In genomic region chr10:122001698-122002097, GRCh38 we compare ENCODE assay signal across 18 cellular contexts.
"Had no signal": no experiment of that assay in that cellular context is flagged by ENCODE, and none has a peak within 500 bp of the region (broad histone marks: within the 10 kb centered on the region; RNA-seq: fewer than 3 reads in every experiment).

No MANE protein-coding gene starts in this region.

- ATAC-seq: foreskin keratinocyte, heart right ventricle, left cardiac atrium, left lung, left ventricle myocardium superior, lower lobe of right lung, mucosa of descending colon had no signal

- H3K27ac Mint-ChIP-seq: mesothelial cell of epicardium had no signal

- H3K4me3 ChIP-seq: coronary artery, dorsolateral prefrontal cortex, esophagus muscularis mucosa, heart right ventricle, left lung, lower lobe of right lung, mucosa of descending colon had no signal

- H3K27ac ChIP-seq: coronary artery, dorsolateral prefrontal cortex, esophagus muscularis mucosa, foreskin keratinocyte, left lung, lower lobe of right lung had no signal

- H3K36me3 ChIP-seq: left lung, lower lobe of right lung had no signal

- H3K4me1 ChIP-seq: foreskin keratinocyte, left lung, lower lobe of right lung had no signal

- DNase-seq: dermis blood vessel endothelial cell; dorsolateral prefrontal cortex; effector CD4-positive, alpha-beta T cell; effector memory CD4-positive, alpha-beta T cell; foreskin keratinocyte; glutamatergic neuron; head of caudate nucleus; heart right ventricle; hippocampal formation; left cardiac atrium; left lung; left ventricle myocardium superior; lower lobe of right lung; mesenchymal stem cell; mucosa of descending colon had no signal

- H3K27me3 ChIP-seq: esophagus muscularis mucosa, foreskin keratinocyte, heart right ventricle, left lung had no signal
